8 cellular contexts compared by ENCODE assay signal in genomic region chr5:112737088-112737471, GRCh38. TPM values are rescaled to one million over a fixed set of nuclear protein-coding genes. Genes with fewer than 3 reads are reported as not detected.
DNase-seq lines count a peak whose midpoint lies in the region; ATAC-seq, FAIRE-seq and TF ChIP-seq lines count a peak whose summit lies in the region.

No MANE protein-coding gene starts in this region.

- H3K27ac Mint-ChIP-seq in T-helper 17 cell, result peak overlapping the region; percentile 91

- intact Hi-C loops in left ventricle myocardium superior (cut with micrococcal nuclease) (no loop called here), spleen (cut with DNase I; ENCODE audit: low total_unique reads) (no loop called here)

- H3K9me3 ChIP-seq in T-helper 17 cell (ENCODE audit: control insufficient read depth, low read length, poor library complexity, severe bottlenecking) (no peaks in the 10 kb centered on the region), spleen (no peaks in the 10 kb centered on the region)

- H3K4me1 ChIP-seq in spleen, result peaks cover 12 to 58% (median 30%) of the 10 kb centered on the region in 6 donors

- peaks cover 19% of the 10 kb centered on the region for H3K4me1 Mint-ChIP-seq in T-helper 17 cell

- no peak for TF ChIP-seq POLR2A in spleen (IDR thresholded peaks at IDR 0.05)

- 1 to 9% (median 3%) methylated on average over 2 of the region's 2 CpGs for WGBS in spleen, 5 donors

- no peaks in the 10 kb centered on the region for H3K36me3 Mint-ChIP-seq in T-helper 17 cell (ENCODE audit: low read depth)

- no peaks in the 10 kb centered on the region for H3K27me3 ChIP-seq in spleen (replicated peaks in 1 of 7)

- H3K27ac ChIP-seq in spleen, result peak overlapping the region in 7 of 8 donors; percentile 47 to 86 (median 73)

- no peak for FAIRE-seq in D721Med (lab: Jason Lieb, UNC)

- peak overlapping the region; percentile 41 to 86 (median 60) for H3K4me3 ChIP-seq in spleen

- TF ChIP-seq CTCF in spleen (IDR thresholded peaks at IDR 0.05 in 8 of 11, conservative IDR thresholded peaks at IDR 0.05 in 3 of 11) (no peak), D721Med (IDR thresholded peaks at IDR 0.05; ENCODE audit: insufficient read depth, missing control alignments) (no peak)

- H3K36me3 ChIP-seq in spleen, result no peaks in the 10 kb centered on the region

- H3K27me3 Mint-ChIP-seq in T-helper 17 cell, result no peaks in the 10 kb centered on the region

- ATAC-seq in GM21528 (IDR thresholded peaks at IDR 0.05; ENCODE audit: low FRiP score, unreplicated experiment), result peak; percentile 9
- no peak for ATAC-seq in T-helper 17 cell
- peak; percentile 13 for ATAC-seq in left ventricle myocardium superior

- H3K4me3 Mint-ChIP-seq in T-helper 17 cell, result peak overlapping the region; percentile 98

- peak; percentile 67 to 77 for DNase-seq in AML-193 (lab: John Stamatoyannopoulos, UW)
- DNase-seq in T-helper 17 cell, result no peak
- no peak for DNase-seq in left ventricle myocardium superior
- DNase-seq in spleen, result no peak
- DNase-seq in occipital lobe (lab: John Stamatoyannopoulos, UW), result no peak
- DNase-seq in D721Med (ENCODE audit: insufficient read length, low spot score), result no peak
- no peak for DNase-seq in NCI-H446 treated with DMSO at 0.1 percent for 48 hours (lab: John Stamatoyannopoulos, UW)

RNA-seq across cellular contexts. Expression of gene APC, which starts 0.6 kb away (rescaled TPM):
- total RNA-seq in T-helper 17 cell (10 to 100 TPM; 31.0 to 33.2 TPM), left ventricle myocardium superior (37.5 TPM), spleen (10 to 100 TPM; 37.9 to 83.0 (median 58.5) TPM), occipital lobe (423 TPM)
- polyA plus RNA-seq in spleen, result 1 to 10 TPM; 2.1 to 6.2 (median 2.5) TPM

Comparison
In these comparisons a context has a peak if more than half of its experiments do, and no peak if none do; other contexts are left out.
1. DNase-seq: peak in AML-193 (2 of 2); none in T-helper 17 cell (0 of 3), left ventricle myocardium superior (single experiment), spleen (single experiment), occipital lobe (single experiment), D721Med (single experiment) and NCI-H446 treated with DMSO at 0.1 percent for 48 hours (single experiment).